2 cellular contexts compared by ENCODE assay signal in the genomic region with DNA sequence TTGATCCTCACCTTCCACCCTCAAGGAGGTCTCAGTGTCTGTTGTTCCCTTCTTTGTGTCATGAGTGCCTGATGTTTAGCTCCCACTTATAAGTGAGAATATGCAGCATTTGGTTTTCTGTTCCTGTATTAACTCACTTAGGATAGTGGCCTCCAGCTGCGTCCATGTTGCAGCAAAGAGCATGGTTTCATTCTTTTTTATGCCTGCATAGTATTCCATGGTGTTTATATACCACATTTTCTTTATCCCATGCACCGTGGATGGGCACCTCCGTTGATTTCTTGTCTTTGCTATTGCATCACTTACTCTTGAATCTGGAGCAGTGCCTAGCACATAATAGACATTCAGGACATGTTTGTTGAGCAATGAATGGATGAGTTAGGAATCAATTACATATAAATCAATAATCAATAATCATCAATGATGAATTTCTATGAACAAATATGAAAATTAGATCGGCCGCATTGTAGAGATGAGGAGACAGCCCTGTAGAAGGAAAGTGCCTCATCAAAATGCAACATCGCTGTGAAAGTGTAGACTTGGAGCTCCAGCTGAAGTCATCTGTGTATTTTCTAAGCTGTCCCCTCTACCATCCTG.
TF ChIP-seq lines count a peak whose summit lies in the region.

No MANE protein-coding gene starts in this region.

TF ChIP-seq in IMR-90, 13 proteins besides CTCF, POLR2A, EP300 and RAD21:
- TF ChIP-seq RFX5 (IDR thresholded peaks at IDR 0.05; ENCODE audit: low read depth, low read length) (no peak), CEBPB (IDR thresholded peaks at IDR 0.05; ENCODE audit: low read depth, low read length) (0 out of 2 replicates have a peak, but pooled peaks have one; percentile 12)

TF ChIP-seq in GM12878, 131 proteins besides CTCF, POLR2A, EP300 and RAD21:
- TF ChIP-seq, protein P1, sequence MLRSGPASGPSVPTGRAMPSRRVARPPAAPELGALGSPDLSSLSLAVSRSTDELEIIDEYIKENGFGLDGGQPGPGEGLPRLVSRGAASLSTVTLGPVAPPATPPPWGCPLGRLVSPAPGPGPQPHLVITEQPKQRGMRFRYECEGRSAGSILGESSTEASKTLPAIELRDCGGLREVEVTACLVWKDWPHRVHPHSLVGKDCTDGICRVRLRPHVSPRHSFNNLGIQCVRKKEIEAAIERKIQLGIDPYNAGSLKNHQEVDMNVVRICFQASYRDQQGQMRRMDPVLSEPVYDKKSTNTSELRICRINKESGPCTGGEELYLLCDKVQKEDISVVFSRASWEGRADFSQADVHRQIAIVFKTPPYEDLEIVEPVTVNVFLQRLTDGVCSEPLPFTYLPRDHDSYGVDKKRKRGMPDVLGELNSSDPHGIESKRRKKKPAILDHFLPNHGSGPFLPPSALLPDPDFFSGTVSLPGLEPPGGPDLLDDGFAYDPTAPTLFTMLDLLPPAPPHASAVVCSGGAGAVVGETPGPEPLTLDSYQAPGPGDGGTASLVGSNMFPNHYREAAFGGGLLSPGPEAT (IDR thresholded peaks at IDR 0.05; ENCODE audit: low read depth), result no peak
- TF ChIP-seq, protein P2, sequence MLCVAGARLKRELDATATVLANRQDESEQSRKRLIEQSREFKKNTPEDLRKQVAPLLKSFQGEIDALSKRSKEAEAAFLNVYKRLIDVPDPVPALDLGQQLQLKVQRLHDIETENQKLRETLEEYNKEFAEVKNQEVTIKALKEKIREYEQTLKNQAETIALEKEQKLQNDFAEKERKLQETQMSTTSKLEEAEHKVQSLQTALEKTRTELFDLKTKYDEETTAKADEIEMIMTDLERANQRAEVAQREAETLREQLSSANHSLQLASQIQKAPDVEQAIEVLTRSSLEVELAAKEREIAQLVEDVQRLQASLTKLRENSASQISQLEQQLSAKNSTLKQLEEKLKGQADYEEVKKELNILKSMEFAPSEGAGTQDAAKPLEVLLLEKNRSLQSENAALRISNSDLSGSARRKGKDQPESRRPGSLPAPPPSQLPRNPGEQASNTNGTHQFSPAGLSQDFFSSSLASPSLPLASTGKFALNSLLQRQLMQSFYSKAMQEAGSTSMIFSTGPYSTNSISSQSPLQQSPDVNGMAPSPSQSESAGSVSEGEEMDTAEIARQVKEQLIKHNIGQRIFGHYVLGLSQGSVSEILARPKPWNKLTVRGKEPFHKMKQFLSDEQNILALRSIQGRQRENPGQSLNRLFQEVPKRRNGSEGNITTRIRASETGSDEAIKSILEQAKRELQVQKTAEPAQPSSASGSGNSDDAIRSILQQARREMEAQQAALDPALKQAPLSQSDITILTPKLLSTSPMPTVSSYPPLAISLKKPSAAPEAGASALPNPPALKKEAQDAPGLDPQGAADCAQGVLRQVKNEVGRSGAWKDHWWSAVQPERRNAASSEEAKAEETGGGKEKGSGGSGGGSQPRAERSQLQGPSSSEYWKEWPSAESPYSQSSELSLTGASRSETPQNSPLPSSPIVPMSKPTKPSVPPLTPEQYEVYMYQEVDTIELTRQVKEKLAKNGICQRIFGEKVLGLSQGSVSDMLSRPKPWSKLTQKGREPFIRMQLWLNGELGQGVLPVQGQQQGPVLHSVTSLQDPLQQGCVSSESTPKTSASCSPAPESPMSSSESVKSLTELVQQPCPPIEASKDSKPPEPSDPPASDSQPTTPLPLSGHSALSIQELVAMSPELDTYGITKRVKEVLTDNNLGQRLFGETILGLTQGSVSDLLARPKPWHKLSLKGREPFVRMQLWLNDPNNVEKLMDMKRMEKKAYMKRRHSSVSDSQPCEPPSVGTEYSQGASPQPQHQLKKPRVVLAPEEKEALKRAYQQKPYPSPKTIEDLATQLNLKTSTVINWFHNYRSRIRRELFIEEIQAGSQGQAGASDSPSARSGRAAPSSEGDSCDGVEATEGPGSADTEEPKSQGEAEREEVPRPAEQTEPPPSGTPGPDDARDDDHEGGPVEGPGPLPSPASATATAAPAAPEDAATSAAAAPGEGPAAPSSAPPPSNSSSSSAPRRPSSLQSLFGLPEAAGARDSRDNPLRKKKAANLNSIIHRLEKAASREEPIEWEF (IDR thresholded peaks at IDR 0.05; ENCODE audit: insufficient replicate concordance, low read depth, low read length), result peak; percentile 52
